In genomic region chr1:35580949-35581388, GRCh38 we compare ENCODE assay signal across 16 cellular contexts. TPM values are rescaled to one million over a fixed set of nuclear protein-coding genes. Genes with fewer than 3 reads are reported as not detected.
"Had no signal": no experiment of that assay in that cellular context is flagged by ENCODE, and none has a peak within 500 bp of the region (broad histone marks: within the 10 kb centered on the region; RNA-seq: fewer than 3 reads in every experiment).

No MANE protein-coding gene starts in this region.

- H3K27ac ChIP-seq: heart right ventricle, ovary, right atrium auricular region, sigmoid colon, skin epidermis, stomach, thoracic aorta, transverse colon had no signal

- H3K27me3 ChIP-seq: ovary had no signal

- H3K36me3 ChIP-seq: heart right ventricle, ovary, right atrium auricular region, sigmoid colon, thoracic aorta, transverse colon had no signal

- H3K4me3 ChIP-seq: heart right ventricle, mucosa of descending colon, ovary, right atrium auricular region, sigmoid colon, skin epidermis, stomach, thoracic aorta, transverse colon had no signal

- H3K9me3 ChIP-seq: heart right ventricle, mucosa of descending colon, ovary, right atrium auricular region, sigmoid colon, stomach, thoracic aorta, transverse colon had no signal

- DNase-seq: effector memory CD4-positive, alpha-beta T cell; heart right ventricle; hypothalamus; kidney glomerular epithelial cell; mucosa of descending colon; naive thymus-derived CD8-positive, alpha-beta T cell; ovary; sigmoid colon; stimulated activated naive CD4-positive, alpha-beta T cell; stomach; substantia nigra; transverse colon had no signal

RNA-seq across cellular contexts. Expression of gene TFAP2E, which starts 7.9 kb away (rescaled TPM):
- total RNA-seq: glomerular endothelial cell, right atrium auricular region had no signal
